In genomic region chr20:10467985-10468845, GRCh38 we compare ENCODE assay signal across 15 cellular contexts. TPM values are rescaled to one million over a fixed set of nuclear protein-coding genes. Genes with fewer than 3 reads are reported as not detected.
DNase-seq lines count a peak whose midpoint lies in the region; ATAC-seq and TF ChIP-seq lines count a peak whose summit lies in the region.
"Had no signal": no experiment of that assay in that cellular context is flagged by ENCODE, and none has a peak within 500 bp of the region (broad histone marks: within the 10 kb centered on the region; RNA-seq: fewer than 3 reads in every experiment).

No MANE protein-coding gene starts in this region.

- POLR2A ChIA-PET in MCF 10A (lab: Yijun Ruan, JAX) = interaction anchor here (0.7 to 2.1 kb wide), 8 partner anchors 9 to 1023 kb away, joined by 3 to 13 read pairs (median 4); partner anchors contain the start of gene MKKS

- TF ChIP-seq POLR2A in breast epithelium (IDR thresholded peaks at IDR 0.05) (no peak), vagina (IDR thresholded peaks at IDR 0.05) (no peak), thyroid gland (IDR thresholded peaks at IDR 0.05) (no peak), adrenal gland (IDR thresholded peaks at IDR 0.05) (no peak)

- CTCF ChIA-PET in MCF 10A (lab: Yijun Ruan, JAX) = interaction anchor here (0.6 to 2.4 kb wide), 24 partner anchors 16 to 851 kb away, joined by 3 to 22 read pairs (median 4); partner anchors contain the start of gene MKKS

- no peak overlapping the region for H3K4me3 ChIP-seq in breast epithelium
- H3K4me3 ChIP-seq in mesodermal cell (ENCODE audit: extremely low read depth, insufficient read depth, low read length, poor library complexity, severe bottlenecking) = no peak overlapping the region
- H3K4me3 ChIP-seq in vagina = no peak overlapping the region
- H3K4me3 ChIP-seq in thyroid gland (replicated peaks in 1 of 3) = no peak overlapping the region
- H3K4me3 ChIP-seq in adrenal gland = no peak overlapping the region
- H3K4me3 ChIP-seq: GM12878 had no signal

- H3K27ac ChIP-seq in breast epithelium (peak overlapping the region in 1 of 2 donors; percentile 26), mesodermal cell (ENCODE audit: low read depth, low read length, severe bottlenecking) (peak overlapping the region; percentile 93), vagina (peak overlapping the region; percentile 61), thyroid gland (no peak overlapping the region), adrenal gland (no peak overlapping the region)

- no peaks in the 10 kb centered on the region for H3K36me3 ChIP-seq in breast epithelium
- peaks cover 5% of the 10 kb centered on the region for H3K36me3 ChIP-seq in mesodermal cell (ENCODE audit: control insufficient read depth, insufficient read depth, low read length)
- no peaks in the 10 kb centered on the region for H3K36me3 ChIP-seq in vagina
- no peaks in the 10 kb centered on the region for H3K36me3 ChIP-seq in thyroid gland
- H3K36me3 ChIP-seq in adrenal gland (replicated peaks in 1 of 2) = no peaks in the 10 kb centered on the region

- no peaks in the 10 kb centered on the region for H3K4me1 ChIP-seq in breast epithelium
- peaks cover 52% of the 10 kb centered on the region for H3K4me1 ChIP-seq in mesodermal cell (ENCODE audit: control insufficient read depth, insufficient read depth, low read length, poor library complexity, severe bottlenecking)
- peaks cover 30% of the 10 kb centered on the region for H3K4me1 ChIP-seq in vagina
- H3K4me1 ChIP-seq in thyroid gland = peaks cover 8 to 9% of the 10 kb centered on the region in 2 donors
- peaks cover 6 to 27% of the 10 kb centered on the region in 2 donors for H3K4me1 ChIP-seq in adrenal gland (replicated peaks in 1 of 2)

- peaks cover 7% of the 10 kb centered on the region for H3K9me3 Mint-ChIP-seq in MCF 10A (ENCODE audit: unreplicated experiment)
- peaks cover 1% of the 10 kb centered on the region for H3K9me3 Mint-ChIP-seq in central memory CD8-positive, alpha-beta T cell

- H3K27me3 ChIP-seq in breast epithelium (no peaks in the 10 kb centered on the region), vagina (no peaks in the 10 kb centered on the region), thyroid gland (no peaks in the 10 kb centered on the region), adrenal gland (no peaks in the 10 kb centered on the region)

- 16 to 28% methylated on average over 4 of the region's 4 CpGs for WGBS in mesodermal cell (ENCODE audit: insufficient coverage in 2 of 2), 2 experiments
- WGBS in thyroid gland, 2 donors = 56 to 64% methylated on average over 4 of the region's 4 CpGs
- 51 to 69% (median 62%) methylated on average over 4 of the region's 4 CpGs for WGBS in adrenal gland, 4 donors

- DNase-seq in MCF 10A (ENCODE audit: unreplicated experiment) (no peak), breast epithelium (ENCODE audit: low spot score in 2 of 2) (no peak), vagina (ENCODE audit: extremely low spot score in 2 of 2) (no peak), thyroid gland (no peak), adrenal gland (no peak)
- DNase-seq in central memory CD8-positive, alpha-beta T cell (ENCODE audit: low spot score in 2 of 2) = no peak
- no peak for DNase-seq in stimulated activated CD4-positive, alpha-beta T cell treated with anti-CD3 and anti-CD28 coated beads, Interleukin-4, amount 100 ng/mL, for 4 hours
- DNase-seq: activated CD8-positive, alpha-beta T cell treated with anti-CD3 and anti-CD28 coated beads, Interleukin-2, amount 10 ng/mL, durations not matched to agents 7 days and 5 days; GOT3; NCI-H146; SHP77; substantia nigra had no signal

- H3K27ac Mint-ChIP-seq in MCF 10A (ENCODE audit: low read depth, unreplicated experiment) = peak overlapping the region; percentile 10
- H3K27ac Mint-ChIP-seq in central memory CD8-positive, alpha-beta T cell (ENCODE audit: low read depth) = peak overlapping the region; percentile 9
- H3K27ac Mint-ChIP-seq: activated CD8-positive, alpha-beta T cell treated with anti-CD3 and anti-CD28 coated beads, Interleukin-2, amount 10 ng/mL, durations not matched to agents 7 days and 5 days had no signal

- peaks cover 11% of the 10 kb centered on the region for H3K36me3 Mint-ChIP-seq in MCF 10A (ENCODE audit: insufficient read depth, unreplicated experiment)
- H3K36me3 Mint-ChIP-seq in central memory CD8-positive, alpha-beta T cell (ENCODE audit: insufficient read depth) = no peaks in the 10 kb centered on the region

- BruUV-seq in MCF 10A (replicated peaks; lab: Mats Ljungman, UMichigan) = no TSS peak

- TF ChIP-seq CTCF in MCF 10A (IDR thresholded peaks at IDR 0.05; ENCODE audit: unreplicated experiment) (no peak), breast epithelium (IDR thresholded peaks at IDR 0.05) (no peak), vagina (IDR thresholded peaks at IDR 0.05) (no peak), thyroid gland (IDR thresholded peaks at IDR 0.05) (no peak), adrenal gland (IDR thresholded peaks at IDR 0.05) (no peak)

- H3K4me3 Mint-ChIP-seq in MCF 10A (ENCODE audit: unreplicated experiment) = no peak overlapping the region
- H3K4me3 Mint-ChIP-seq in central memory CD8-positive, alpha-beta T cell = no peak overlapping the region
- H3K4me3 Mint-ChIP-seq: activated CD8-positive, alpha-beta T cell treated with anti-CD3 and anti-CD28 coated beads, Interleukin-2, amount 10 ng/mL, durations not matched to agents 7 days and 5 days had no signal

- intact Hi-C loops in MCF 10A (cut with micrococcal nuclease) = loop anchor here (2.0 to 10.0 kb wide), 3 partner anchors 199 to 1074 kb away; no protein-coding TSS in a partner anchor
- intact Hi-C loops in breast epithelium (cut with DNase I; ENCODE audit: low total_unique reads) = no loop called here
- intact Hi-C loops in vagina (cut with DNase I) = loop anchor here (10.0 kb wide), 1 partner anchor 807 kb away; no protein-coding TSS in a partner anchor
- intact Hi-C loops in thyroid gland (cut with DNase I) = no loop called here
- intact Hi-C loops in adrenal gland (cut with DNase I) = no loop called here

- ATAC-seq in central memory CD8-positive, alpha-beta T cell (replicated peaks; ENCODE audit: extremely low read depth, poor library complexity, severe bottlenecking) = no peak
- ATAC-seq: activated CD8-positive, alpha-beta T cell treated with anti-CD3 and anti-CD28 coated beads, Interleukin-2, amount 10 ng/mL, durations not matched to agents 7 days and 5 days; GM12878; HepG2 had no signal

- H3K9me3 ChIP-seq in breast epithelium (no peaks in the 10 kb centered on the region), mesodermal cell (ENCODE audit: control insufficient read depth, low read length) (peaks cover under 1% of the 10 kb centered on the region), vagina (no peaks in the 10 kb centered on the region), thyroid gland (no peaks in the 10 kb centered on the region), adrenal gland (replicated peaks in 1 of 3) (peaks cover 0 to 3% (median 0%) of the 10 kb centered on the region in 3 donors)

- H3K27me3 Mint-ChIP-seq in MCF 10A (ENCODE audit: insufficient read depth, unreplicated experiment) = no peaks in the 10 kb centered on the region
- H3K27me3 Mint-ChIP-seq in central memory CD8-positive, alpha-beta T cell = no peaks in the 10 kb centered on the region

- H3K4me1 Mint-ChIP-seq in MCF 10A (ENCODE audit: insufficient read depth, unreplicated experiment) = peaks cover 13% of the 10 kb centered on the region
- peaks cover 9% of the 10 kb centered on the region for H3K4me1 Mint-ChIP-seq in central memory CD8-positive, alpha-beta T cell

RNA-seq across cellular contexts. Expression of gene SLX4IP, which starts 33.1 kb away (rescaled TPM):
- total RNA-seq in MCF 10A (2022) (11.2 and 12.9 TPM in 2 replicates), breast epithelium (1 to 10 TPM; 4.2 to 6.9 (median 5.9) TPM), vagina (4.9 TPM), thyroid gland (1 to 10 TPM; 6.3 to 8.3 (median 7.4) TPM), adrenal gland (1 to 10 TPM; 3.8 to 8.2 (median 4.8) TPM)
- polyA plus RNA-seq in mesodermal cell (2013, experiment 1 of 2) = 3.5 TPM
- polyA plus RNA-seq in mesodermal cell (2013, experiment 2 of 2) = 4.1 TPM
- polyA plus RNA-seq in adrenal gland = 1 to 10 TPM; 2.8 to 7.3 (median 3.1) TPM

RNA-seq across cellular contexts. Expression of gene MKKS, which starts 34.2 kb away (rescaled TPM):
- 33.0 and 44.5 TPM in 2 replicates for total RNA-seq in MCF 10A (2022)
- total RNA-seq in breast epithelium = 10 to 100 TPM; 12.8 to 14.9 (median 14.7) TPM
- polyA plus RNA-seq in mesodermal cell (2013, experiment 1 of 2) = 15.2 TPM
- 13.4 TPM for polyA plus RNA-seq in mesodermal cell (2013, experiment 2 of 2)
- 12.5 TPM for total RNA-seq in vagina
- 10 to 100 TPM; 19.3 to 27.8 (median 24.1) TPM for total RNA-seq in thyroid gland
- 10 to 100 TPM in 6 of 8 donors, 1 to 10 TPM in 2; 6.1 to 19.1 (median 15.5) TPM for total RNA-seq in adrenal gland
- polyA plus RNA-seq in adrenal gland = 10 to 100 TPM; 10.4 to 29.1 (median 14.0) TPM

Comparison
In these comparisons a context has a peak if more than half of its experiments do, and no peak if none do; other contexts are left out.
1. intact Hi-C loops: an anchor here in MCF 10A (2.0 to 10.0 kb wide) and vagina (10.0 kb wide); none called in breast epithelium, thyroid gland and adrenal gland.
2. H3K27ac ChIP-seq: peak in mesodermal cell (single experiment) and vagina (single experiment); none in thyroid gland (0 of 3) and adrenal gland (0 of 5).